In genomic region chr1:39663559-39663958, GRCh38 we compare ENCODE assay signal across 19 cellular contexts. TPM values are rescaled to one million over a fixed set of nuclear protein-coding genes. Genes with fewer than 3 reads are reported as not detected.
DNase-seq lines count a peak whose midpoint lies in the region; ATAC-seq and TF ChIP-seq lines count a peak whose summit lies in the region.
"Had no signal": no experiment of that assay in that cellular context is flagged by ENCODE, and none has a peak within 500 bp of the region (broad histone marks: within the 10 kb centered on the region; RNA-seq: fewer than 3 reads in every experiment).

No MANE protein-coding gene starts in this region.

- intact Hi-C loops in activated CD4-positive, alpha-beta T cell treated with anti-CD3 and anti-CD28 coated beads, Interleukin-2, amount 10 ng/mL, durations not matched to agents 24 days and 14 days (cut with micrococcal nuclease): no loop called here

- peak; percentile 49 for ATAC-seq in SK-N-SH treated with all-trans-retinoic acid at 6 μM for 48 hours
- no peak for ATAC-seq in stimulated activated memory B cell treated with anti-CD40 and anti-IgM and Interleukin-4, amounts not matched to agents 10 μg/mL and 1 μg/mL and 100 μg/mL, for 72 hours
- ATAC-seq: CD8-positive, alpha-beta T cell had no signal

- DNase-seq in H7 (peak; percentile 70), NAMALWA (ENCODE audit: low spot score) (peak; percentile 56), iPS-NIHi7 (ENCODE audit: extremely low spot score) (peak; percentile 24), Kasumi-1 (lab: John Stamatoyannopoulos, UW) (no peak), NCI-H2171 (lab: John Stamatoyannopoulos, UW) (no peak)
- no peak for DNase-seq in activated CD4-positive, alpha-beta T cell treated with anti-CD3 and anti-CD28 coated beads, Interleukin-2, amount 10 ng/mL, durations not matched to agents 24 days and 14 days
- DNase-seq: CD8-positive, alpha-beta T cell; NCI-H1092 treated with DMSO at 0.1 percent for 48 hours; NCI-H2081 treated with DMSO at 0.1 percent for 48 hours; NCI-H2227 treated with DMSO at 0.1 percent for 48 hours; NCI-H526; SIG-M5; SW 1271 had no signal

- H3K4me3 ChIP-seq in H7 (ENCODE audit: insufficient read depth, low read depth, low read length): no peak overlapping the region
- H3K4me3 ChIP-seq: HAP-1 had no signal

- H3K36me3 Mint-ChIP-seq in stimulated activated memory B cell treated with anti-CD40 and anti-IgM and Interleukin-4, amounts not matched to agents 10 μg/mL and 1 μg/mL and 100 μg/mL, for 72 hours: peaks cover 3% of the 10 kb centered on the region
- H3K36me3 Mint-ChIP-seq in activated CD4-positive, alpha-beta T cell treated with anti-CD3 and anti-CD28 coated beads, Interleukin-2, amount 10 ng/mL, durations not matched to agents 24 days and 14 days (ENCODE audit: low read depth): no peaks in the 10 kb centered on the region
- H3K36me3 Mint-ChIP-seq: CD8-positive, alpha-beta T cell had no signal

- H3K27me3 Mint-ChIP-seq in stimulated activated memory B cell treated with anti-CD40 and anti-IgM and Interleukin-4, amounts not matched to agents 10 μg/mL and 1 μg/mL and 100 μg/mL, for 72 hours: peaks cover 5% of the 10 kb centered on the region
- H3K27me3 Mint-ChIP-seq in activated CD4-positive, alpha-beta T cell treated with anti-CD3 and anti-CD28 coated beads, Interleukin-2, amount 10 ng/mL, durations not matched to agents 24 days and 14 days: peaks cover 5% of the 10 kb centered on the region

- H3K27me3 ChIP-seq in H7 (ENCODE audit: control insufficient read depth, insufficient read depth, low read length): peaks cover 83% of the 10 kb centered on the region

- H3K9me3 Mint-ChIP-seq in stimulated activated memory B cell treated with anti-CD40 and anti-IgM and Interleukin-4, amounts not matched to agents 10 μg/mL and 1 μg/mL and 100 μg/mL, for 72 hours: no peaks in the 10 kb centered on the region
- H3K9me3 Mint-ChIP-seq in activated CD4-positive, alpha-beta T cell treated with anti-CD3 and anti-CD28 coated beads, Interleukin-2, amount 10 ng/mL, durations not matched to agents 24 days and 14 days: no peaks in the 10 kb centered on the region
- H3K9me3 Mint-ChIP-seq: CD8-positive, alpha-beta T cell had no signal

- no peaks in the 10 kb centered on the region for H3K36me3 ChIP-seq in H7 (replicated peaks; ENCODE audit: control insufficient read depth, insufficient read depth, low read length)
- H3K36me3 ChIP-seq: HAP-1 had no signal

- no peak overlapping the region for H3K27ac Mint-ChIP-seq in stimulated activated memory B cell treated with anti-CD40 and anti-IgM and Interleukin-4, amounts not matched to agents 10 μg/mL and 1 μg/mL and 100 μg/mL, for 72 hours
- no peak overlapping the region for H3K27ac Mint-ChIP-seq in activated CD4-positive, alpha-beta T cell treated with anti-CD3 and anti-CD28 coated beads, Interleukin-2, amount 10 ng/mL, durations not matched to agents 24 days and 14 days
- H3K27ac Mint-ChIP-seq: CD8-positive, alpha-beta T cell had no signal

- H3K4me1 Mint-ChIP-seq in stimulated activated memory B cell treated with anti-CD40 and anti-IgM and Interleukin-4, amounts not matched to agents 10 μg/mL and 1 μg/mL and 100 μg/mL, for 72 hours: peaks cover 30% of the 10 kb centered on the region
- peaks cover 22% of the 10 kb centered on the region for H3K4me1 Mint-ChIP-seq in activated CD4-positive, alpha-beta T cell treated with anti-CD3 and anti-CD28 coated beads, Interleukin-2, amount 10 ng/mL, durations not matched to agents 24 days and 14 days

- no peak overlapping the region for H3K4me3 Mint-ChIP-seq in stimulated activated memory B cell treated with anti-CD40 and anti-IgM and Interleukin-4, amounts not matched to agents 10 μg/mL and 1 μg/mL and 100 μg/mL, for 72 hours
- H3K4me3 Mint-ChIP-seq in activated CD4-positive, alpha-beta T cell treated with anti-CD3 and anti-CD28 coated beads, Interleukin-2, amount 10 ng/mL, durations not matched to agents 24 days and 14 days: no peak overlapping the region
- H3K4me3 Mint-ChIP-seq: CD8-positive, alpha-beta T cell had no signal

TF ChIP-seq in SK-N-SH treated with all-trans-retinoic acid at 6 μM for 48 hours, 23 proteins besides CTCF, POLR2A, EP300 and RAD21:
- TF ChIP-seq ZFP30 (CRISPR knock-in tag; IDR thresholded peaks at IDR 0.05): no peak
- TF ChIP-seq, protein P1, sequence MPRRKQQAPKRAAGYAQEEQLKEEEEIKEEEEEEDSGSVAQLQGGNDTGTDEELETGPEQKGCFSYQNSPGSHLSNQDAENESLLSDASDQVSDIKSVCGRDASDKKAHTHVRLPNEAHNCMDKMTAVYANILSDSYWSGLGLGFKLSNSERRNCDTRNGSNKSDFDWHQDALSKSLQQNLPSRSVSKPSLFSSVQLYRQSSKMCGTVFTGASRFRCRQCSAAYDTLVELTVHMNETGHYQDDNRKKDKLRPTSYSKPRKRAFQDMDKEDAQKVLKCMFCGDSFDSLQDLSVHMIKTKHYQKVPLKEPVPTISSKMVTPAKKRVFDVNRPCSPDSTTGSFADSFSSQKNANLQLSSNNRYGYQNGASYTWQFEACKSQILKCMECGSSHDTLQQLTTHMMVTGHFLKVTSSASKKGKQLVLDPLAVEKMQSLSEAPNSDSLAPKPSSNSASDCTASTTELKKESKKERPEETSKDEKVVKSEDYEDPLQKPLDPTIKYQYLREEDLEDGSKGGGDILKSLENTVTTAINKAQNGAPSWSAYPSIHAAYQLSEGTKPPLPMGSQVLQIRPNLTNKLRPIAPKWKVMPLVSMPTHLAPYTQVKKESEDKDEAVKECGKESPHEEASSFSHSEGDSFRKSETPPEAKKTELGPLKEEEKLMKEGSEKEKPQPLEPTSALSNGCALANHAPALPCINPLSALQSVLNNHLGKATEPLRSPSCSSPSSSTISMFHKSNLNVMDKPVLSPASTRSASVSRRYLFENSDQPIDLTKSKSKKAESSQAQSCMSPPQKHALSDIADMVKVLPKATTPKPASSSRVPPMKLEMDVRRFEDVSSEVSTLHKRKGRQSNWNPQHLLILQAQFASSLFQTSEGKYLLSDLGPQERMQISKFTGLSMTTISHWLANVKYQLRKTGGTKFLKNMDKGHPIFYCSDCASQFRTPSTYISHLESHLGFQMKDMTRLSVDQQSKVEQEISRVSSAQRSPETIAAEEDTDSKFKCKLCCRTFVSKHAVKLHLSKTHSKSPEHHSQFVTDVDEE (CRISPR knock-in tag; IDR thresholded peaks at IDR 0.05): no peak
- TF ChIP-seq GLIS3 (CRISPR knock-in tag; IDR thresholded peaks at IDR 0.05): no peak
- TF ChIP-seq ARNTL (CRISPR knock-in tag; IDR thresholded peaks at IDR 0.05; ENCODE audit: borderline replicate concordance, low read depth): no peak
- TF ChIP-seq ZC3H10 (CRISPR knock-in tag; IDR thresholded peaks at IDR 0.05): no peak
- TF ChIP-seq BACH2 (CRISPR knock-in tag; IDR thresholded peaks at IDR 0.05; ENCODE audit: borderline replicate concordance): no peak
- TF ChIP-seq SNAI2 (CRISPR knock-in tag; IDR thresholded peaks at IDR 0.05): no peak
- TF ChIP-seq ZNF565 (CRISPR knock-in tag; conservative IDR thresholded peaks at IDR 0.05; ENCODE audit: low read depth): no peak
- TF ChIP-seq ZNF8 (CRISPR knock-in tag; IDR thresholded peaks at IDR 0.05): no peak
- TF ChIP-seq TOX (CRISPR knock-in tag; IDR thresholded peaks at IDR 0.05; ENCODE audit: borderline replicate concordance): no peak
- TF ChIP-seq CSDC2 (CRISPR knock-in tag; IDR thresholded peaks at IDR 0.05): no peak
- TF ChIP-seq ZFP3 (CRISPR knock-in tag; IDR thresholded peaks at IDR 0.05): no peak
TF ChIP-seq in SK-N-SH treated with all-trans-retinoic acid at 6 μM for 48 hours: peak in this region for 0.

RNA-seq across cellular contexts. Expression of gene NT5C1A, which starts 8.3 kb away (rescaled TPM):
- not detected in 2 replicates for total RNA-seq in H7 (2014; rRNA removed; shearing (Covaris generic))
- 0.31 and 0.56 TPM in 2 replicates for total RNA-seq in activated CD4-positive, alpha-beta T cell treated with anti-CD3 and anti-CD28 coated beads, Interleukin-2, amount 10 ng/mL, durations not matched to agents 24 days and 14 days
- total RNA-seq: OCI-LY7; RPMI7951; T-helper 2 cell treated with Interferon-gamma antibody and Interleukin-4, amounts not matched to agents 100 ng/mL and 5 ng/mL, for 36 hours had no signal

RNA-seq across cellular contexts. Expression of gene HEYL, which starts 24.1 kb away (rescaled TPM):
- total RNA-seq in H7 (2014; rRNA removed; shearing (Covaris generic)): 0.63 and 0.94 TPM in 2 replicates
- not detected in 2 replicates for total RNA-seq in activated CD4-positive, alpha-beta T cell treated with anti-CD3 and anti-CD28 coated beads, Interleukin-2, amount 10 ng/mL, durations not matched to agents 24 days and 14 days
- total RNA-seq: CD8-positive, alpha-beta T cell; OCI-LY7; RPMI7951 had no signal

RNA-seq across cellular contexts. Expression of gene HPCAL4, which starts 27.7 kb away (rescaled TPM):
- total RNA-seq in H7 (2014; rRNA removed; shearing (Covaris generic)): not detected in 2 replicates
- total RNA-seq in activated CD4-positive, alpha-beta T cell treated with anti-CD3 and anti-CD28 coated beads, Interleukin-2, amount 10 ng/mL, durations not matched to agents 24 days and 14 days: 0.38 and 0.44 TPM in 2 replicates
- total RNA-seq: OCI-LY7 had no signal

Comparison
In these comparisons a context has a peak if more than half of its experiments do, and no peak if none do; other contexts are left out.
1. DNase-seq: peak in H7 (single experiment), NAMALWA (single experiment) and iPS-NIHi7 (single experiment); none in Kasumi-1 (0 of 2), activated CD4-positive, alpha-beta T cell treated with anti-CD3 and anti-CD28 coated beads, Interleukin-2, amount 10 ng/mL, durations not matched to agents 24 days and 14 days (single experiment) and NCI-H2171 (single experiment).